32 cellular contexts compared by ENCODE assay signal in genomic region chr7:137964824-137965545, GRCh38. TPM values are rescaled to one million over a fixed set of nuclear protein-coding genes. Genes with fewer than 3 reads are reported as not detected.
A peak's percentile ranks its signal among the peaks of the same experiment; 100 is the strongest.
DNase-seq lines count a peak whose midpoint lies in the region; ATAC-seq, FAIRE-seq and TF ChIP-seq lines count a peak whose summit lies in the region.
"Had no signal": no experiment of that assay in that cellular context is flagged by ENCODE, and none has a peak within 500 bp of the region (broad histone marks: within the 10 kb centered on the region; RNA-seq: fewer than 3 reads in every experiment).

No MANE protein-coding gene starts in this region.

- peaks cover 3% of the 10 kb centered on the region for H3K9me3 Mint-ChIP-seq in stimulated activated memory B cell treated with anti-CD40 and anti-IgM and Interleukin-4, amounts not matched to agents 10 μg/mL and 1 μg/mL and 100 μg/mL, for 72 hours
- H3K9me3 Mint-ChIP-seq: CD8-positive, alpha-beta memory T cell had no signal

- H3K36me3 Mint-ChIP-seq in stimulated activated memory B cell treated with anti-CD40 and anti-IgM and Interleukin-4, amounts not matched to agents 10 μg/mL and 1 μg/mL and 100 μg/mL, for 72 hours, result peaks cover 28% of the 10 kb centered on the region

- DNase-seq in HepG2 (ENCODE audit: low spot score) (no peak), right lobe of liver (no peak), endothelial cell of umbilical vein (ENCODE audit: low read depth, low spot score) (no peak), smooth muscle cell (lab: John Stamatoyannopoulos, UW; ENCODE audit: unreplicated experiment) (no peak), hypothalamus (lab: John Stamatoyannopoulos, UW) (no peak)
- DNase-seq: ACHN; BE2C; Calu3; CD8-positive, alpha-beta memory T cell; DMS79 treated with DMSO at 0.1 percent for 48 hours; GF-D8; H9; IMR-90; MM.1S; NCI-H1048; NCI-H1417; NCI-H1694; NCI-H2029 treated with DMSO at 0.1 percent for 48 hours; NCI-H446 treated with DMSO at 0.1 percent for 48 hours; NCI-H526; NCI-H82; NK-92 treated with Interleukin-12 subunit alpha and Interleukin-12 subunit beta, amount 100 ng/mL, for 24 hours; Right ventricle myocardium superior; RPMI8226 had no signal

- H3K36me3 ChIP-seq in HepG2 (replicated peaks in 1 of 2; ENCODE audit: control insufficient read depth in 1 of 2, insufficient read depth in 2 of 2, low read length in 2 of 2) (peaks cover 11 to 21% of the 10 kb centered on the region in 2 experiments), right lobe of liver (no peaks in the 10 kb centered on the region), endothelial cell of umbilical vein (ENCODE audit: control insufficient read depth in 2 of 2, extremely low read depth in 1 of 2, insufficient read depth in 2 of 2, low read length in 2 of 2) (no peaks in the 10 kb centered on the region), smooth muscle cell (ENCODE audit: low read depth) (no peaks in the 10 kb centered on the region)
- H3K36me3 ChIP-seq: BE2C had no signal

- CTCF ChIA-PET in HepG2 (lab: Yijun Ruan, JAX; ENCODE audit: low intra/inter-chr PET ratio, low total read pairs), result no interaction called here
- CTCF ChIA-PET in endothelial cell of umbilical vein (lab: Charles Lee), result interaction anchor here (2.2 to 3.0 kb wide), 2 partner anchors 38 to 44 kb away, joined by 10 to 18 read pairs; partner anchors contain the start of gene CREB3L2

- ATAC-seq in HepG2 (no peak), right lobe of liver (no peak), HG02973 (IDR thresholded peaks at IDR 0.05; ENCODE audit: unreplicated experiment) (no peak), HG03469 (IDR thresholded peaks at IDR 0.05; ENCODE audit: unreplicated experiment) (no peak)
- ATAC-seq in stimulated activated memory B cell treated with anti-CD40 and anti-IgM and Interleukin-4, amounts not matched to agents 10 μg/mL and 1 μg/mL and 100 μg/mL, for 72 hours, result no peak

- H3K27ac ChIP-seq in HepG2 (ENCODE audit: extremely low read length, insufficient read depth, low read length) (peak overlapping the region; percentile 14), right lobe of liver (no peak overlapping the region), endothelial cell of umbilical vein (ENCODE audit: insufficient read depth, low read depth, low read length) (no peak overlapping the region), smooth muscle cell (ENCODE audit: low read depth) (peak overlapping the region; percentile 71)
- H3K27ac ChIP-seq: 22Rv1, KMS-11, SJSA1 had no signal

- no peak for FAIRE-seq in HepG2 (lab: Jason Lieb, UNC)
- FAIRE-seq in endothelial cell of umbilical vein (lab: Jason Lieb, UNC), result peak; percentile 59
- FAIRE-seq: GM12891 had no signal

- no peak for TF ChIP-seq RAD21 in HepG2 (CRISPR knock-in tag; IDR thresholded peaks at IDR 0.05)

- no peaks in the 10 kb centered on the region for H3K9me3 ChIP-seq in HepG2 (ENCODE audit: low read length)
- H3K9me3 ChIP-seq in right lobe of liver, result no peaks in the 10 kb centered on the region
- H3K9me3 ChIP-seq in endothelial cell of umbilical vein (replicated peaks; ENCODE audit: control insufficient read depth, insufficient read depth, low read length), result no peaks in the 10 kb centered on the region
- H3K9me3 ChIP-seq in smooth muscle cell (replicated peaks; ENCODE audit: low read depth), result no peaks in the 10 kb centered on the region
- H3K9me3 ChIP-seq: BE2C, SJSA1 had no signal

- H3F3A ChIP-seq in smooth muscle cell (ENCODE audit: low read depth), result peaks cover 11% of the 10 kb centered on the region

- H3K9me1 ChIP-seq in endothelial cell of umbilical vein (replicated peaks; ENCODE audit: control insufficient read depth, extremely low read depth, insufficient read depth, low read length), result no peaks in the 10 kb centered on the region

- in situ Hi-C loops in HepG2 (cut with HindIII; ENCODE audit: extremely low pct_ligation_motif_present, low pct_unique_long_range_greater_than_20kb), result no loop called here

- no peak for TF ChIP-seq EP300 in HepG2 (IDR thresholded peaks at IDR 0.05; ENCODE audit: low read depth in 2 of 2, low read length in 2 of 2)
- TF ChIP-seq EP300 in HepG2 (CRISPR knock-in tag; IDR thresholded peaks at IDR 0.05; ENCODE audit: borderline replicate concordance), result no peak

- peaks cover 91% of the 10 kb centered on the region for H3K4me1 ChIP-seq in HepG2 (ENCODE audit: insufficient read depth, low read length)
- peaks cover 0 to 11% (median 4%) of the 10 kb centered on the region in 4 donors for H3K4me1 ChIP-seq in right lobe of liver
- peaks cover 43% of the 10 kb centered on the region for H3K4me1 ChIP-seq in endothelial cell of umbilical vein (ENCODE audit: control insufficient read depth, extremely low read depth, insufficient read depth, low read length)
- peaks cover 23% of the 10 kb centered on the region for H3K4me1 ChIP-seq in smooth muscle cell (ENCODE audit: low read depth)
- H3K4me1 ChIP-seq: BE2C had no signal

- H2AFZ ChIP-seq in HepG2 (ENCODE audit: low read length) (no peak overlapping the region), endothelial cell of umbilical vein (ENCODE audit: low read depth, low read length) (no peak overlapping the region), smooth muscle cell (ENCODE audit: low read depth) (no peak overlapping the region)

- TF ChIP-seq POLR2A in HepG2 (IDR thresholded peaks at IDR 0.05; ENCODE audit: insufficient read depth in 1 of 2, low read depth in 2 of 2, low read length in 2 of 2) (no peak), right lobe of liver (IDR thresholded peaks at IDR 0.05) (no peak), endothelial cell of umbilical vein (IDR thresholded peaks at IDR 0.05; ENCODE audit: low read depth, low read length) (no peak)

- dilution Hi-C loops in endothelial cell of umbilical vein (cut with MboI; ENCODE audit: extremely low pct_ligation_motif_present, low sequenced_read_pairs), result no loop called here

- H3K27me3 Mint-ChIP-seq in stimulated activated memory B cell treated with anti-CD40 and anti-IgM and Interleukin-4, amounts not matched to agents 10 μg/mL and 1 μg/mL and 100 μg/mL, for 72 hours, result no peaks in the 10 kb centered on the region
- H3K27me3 Mint-ChIP-seq: CD8-positive, alpha-beta memory T cell had no signal

- 97% methylated on average over 14 of the region's 14 CpGs for WGBS in HepG2 (ENCODE audit: low lambda C conversion rate)
- 77% methylated on average over 11 of the region's 14 CpGs for WGBS in right lobe of liver (ENCODE audit: insufficient coverage, low coverage, low lambda C conversion rate, missing lambda C conversion rate)
- WGBS in smooth muscle cell (ENCODE audit: low lambda C conversion rate), result 91% methylated on average over 14 of the region's 14 CpGs

- no peaks in the 10 kb centered on the region for H3K27me3 ChIP-seq in HepG2 (ENCODE audit: control insufficient read depth in 1 of 2, insufficient read depth in 2 of 2, low read length in 2 of 2)
- H3K27me3 ChIP-seq in right lobe of liver, result no peaks in the 10 kb centered on the region
- no peaks in the 10 kb centered on the region for H3K27me3 ChIP-seq in endothelial cell of umbilical vein (ENCODE audit: control insufficient read depth in 2 of 2, insufficient read depth in 2 of 2, low read length in 2 of 2)
- no peaks in the 10 kb centered on the region for H3K27me3 ChIP-seq in smooth muscle cell (ENCODE audit: low read depth)
- H3K27me3 ChIP-seq: BE2C, SJSA1 had no signal

- intact Hi-C loops in HepG2 (cut with micrococcal nuclease; ENCODE audit: unreplicated experiment) (loop anchor here (2.0 kb wide), 1 partner anchor 62 kb away; no protein-coding TSS in a partner anchor), right lobe of liver (cut with DNase I) (no loop called here), endothelial cell of umbilical vein (cut with micrococcal nuclease) (no loop called here)

- TF ChIP-seq CTCF in HepG2 (CRISPR knock-in tag; IDR thresholded peaks at IDR 0.05) (no peak), right lobe of liver (IDR thresholded peaks at IDR 0.05) (no peak), endothelial cell of umbilical vein (IDR thresholded peaks at IDR 0.05; ENCODE audit: extremely low read depth in 1 of 2, insufficient read depth in 1 of 2, low read depth in 1 of 2, low read length in 2 of 2) (no peak), smooth muscle cell (IDR thresholded peaks at IDR 0.05; ENCODE audit: borderline replicate concordance, insufficient read depth, poor library complexity, severe bottlenecking) (no peak)

- H3K4me3 Mint-ChIP-seq in stimulated activated memory B cell treated with anti-CD40 and anti-IgM and Interleukin-4, amounts not matched to agents 10 μg/mL and 1 μg/mL and 100 μg/mL, for 72 hours, result no peak overlapping the region
- H3K4me3 Mint-ChIP-seq: CD14-positive monocyte; CD8-positive, alpha-beta memory T cell; H9 had no signal

- BruUV-seq in HepG2 (replicated peaks; lab: Mats Ljungman, UMichigan), result no TSS peak
- BruUV-seq in endothelial cell of umbilical vein (replicated peaks; lab: Mats Ljungman, UMichigan), result no TSS peak

- peaks cover 96% of the 10 kb centered on the region for H3K79me2 ChIP-seq in HepG2 (ENCODE audit: insufficient read depth, low read length)
- H3K79me2 ChIP-seq in endothelial cell of umbilical vein (ENCODE audit: control insufficient read depth, insufficient read depth, low read length), result peaks cover 61% of the 10 kb centered on the region
- peaks cover 99% of the 10 kb centered on the region for H3K79me2 ChIP-seq in smooth muscle cell (ENCODE audit: low read depth)

- POLR2A ChIA-PET in HepG2 (lab: Yijun Ruan, JAX), result no interaction called here
- POLR2A ChIA-PET in endothelial cell of umbilical vein (lab: Charles Lee), result no interaction called here

- H3K4me1 Mint-ChIP-seq in stimulated activated memory B cell treated with anti-CD40 and anti-IgM and Interleukin-4, amounts not matched to agents 10 μg/mL and 1 μg/mL and 100 μg/mL, for 72 hours, result peaks cover 33% of the 10 kb centered on the region

- H3K27ac Mint-ChIP-seq in stimulated activated memory B cell treated with anti-CD40 and anti-IgM and Interleukin-4, amounts not matched to agents 10 μg/mL and 1 μg/mL and 100 μg/mL, for 72 hours, result no peak overlapping the region
- H3K27ac Mint-ChIP-seq: CD14-positive monocyte had no signal

- H4K20me1 ChIP-seq in HepG2 (ENCODE audit: insufficient read depth, low read length) (peaks cover 8% of the 10 kb centered on the region), endothelial cell of umbilical vein (replicated peaks; ENCODE audit: control insufficient read depth, extremely low read depth, insufficient read depth, low read length) (no peaks in the 10 kb centered on the region), smooth muscle cell (ENCODE audit: low read depth) (peaks cover 76% of the 10 kb centered on the region)

- H3K4me3 ChIP-seq in HepG2 (replicated peaks in 1 of 3; ENCODE audit: insufficient read depth in 1 of 3, low read depth in 2 of 3, low read length in 3 of 3), result no peak overlapping the region
- H3K4me3 ChIP-seq in right lobe of liver, result no peak overlapping the region
- no peak overlapping the region for H3K4me3 ChIP-seq in endothelial cell of umbilical vein (replicated peaks in 1 of 3; ENCODE audit: insufficient read depth in 1 of 3, low read depth in 1 of 3, low read length in 3 of 3)
- H3K4me3 ChIP-seq in smooth muscle cell, result no peak overlapping the region
- H3K4me3 ChIP-seq: SJSA1 had no signal

- no peak overlapping the region for H3K9ac ChIP-seq in HepG2 (ENCODE audit: insufficient read depth, low read depth, low read length)
- H3K9ac ChIP-seq in endothelial cell of umbilical vein (replicated peaks; ENCODE audit: extremely low read depth, insufficient read depth, low read length), result no peak overlapping the region
- no peak overlapping the region for H3K9ac ChIP-seq in smooth muscle cell (ENCODE audit: low read depth)
- H3K9ac ChIP-seq: KMS-11 had no signal

- H3K4me2 ChIP-seq in HepG2 (ENCODE audit: low read depth, low read length) (no peak overlapping the region), endothelial cell of umbilical vein (ENCODE audit: insufficient read depth, low read length) (no peak overlapping the region), smooth muscle cell (no peak overlapping the region)
- H3K4me2 ChIP-seq: KMS-11 had no signal

RNA-seq across cellular contexts. Expression of gene CREB3L2, which starts 36.9 kb away (rescaled TPM):
- total RNA-seq in HepG2 (2016; rRNA removed; fragmentation: Illumina TruSeq; extraction: Trizol) (22.1 and 26.6 TPM in 2 replicates), right lobe of liver (10 to 100 TPM; 11.5 to 29.9 (median 18.2) TPM), endothelial cell of umbilical vein (89.5 and 93.4 TPM in 2 replicates), smooth muscle cell (46.4 and 69.1 TPM in 2 replicates)
- total RNA-seq in HepG2 (2016; cell fraction: cytosol; rRNA removed; fragmentation: Illumina TruSeq; extraction: Trizol; ENCODE audit: low read depth), result 6.5 and 8.8 TPM in 2 replicates
- total RNA-seq in HepG2 (2016; cell fraction: insoluble cytoplasmic fraction; rRNA removed; fragmentation: Illumina TruSeq; extraction: Trizol), result 21.4 and 26.4 TPM in 2 replicates
- 14.1 and 14.5 TPM in 2 replicates for total RNA-seq in HepG2 (2016; cell fraction: membrane; rRNA removed; fragmentation: Illumina TruSeq; extraction: Trizol)
- total RNA-seq in HepG2 (2016; cell fraction: nucleus; rRNA removed; fragmentation: Illumina TruSeq; extraction: Trizol), result 53.5 and 54.7 TPM in 2 replicates
- polyA plus RNA-seq in HepG2 (2011; rRNA removed) (39.0 and 41.1 TPM in 2 replicates), endothelial cell of umbilical vein (29.6 and 32.1 TPM in 2 replicates), smooth muscle cell (27.4 and 37.6 TPM in 2 replicates)
- polyA plus RNA-seq in HepG2 (2011; cell fraction: cytosol; rRNA removed), result 26.0 and 30.9 TPM in 2 replicates
- polyA plus RNA-seq in HepG2 (2011; cell fraction: nucleus; rRNA removed), result 36.5 and 47.2 TPM in 2 replicates
- 22.8 and 35.4 TPM in 2 replicates for polyA plus RNA-seq in HepG2 (2012)
- polyA plus RNA-seq in HepG2 (2016; cell fraction: cytosol; fragmentation: Illumina TruSeq; extraction: Trizol; ENCODE audit: low read depth), result 2.4 and 2.7 TPM in 2 replicates
- 31.2 and 35.1 TPM in 2 replicates for polyA plus RNA-seq in HepG2 (2016; cell fraction: insoluble cytoplasmic fraction; fragmentation: Illumina TruSeq; extraction: Trizol; ENCODE audit: low read depth)
- polyA plus RNA-seq in HepG2 (2016; cell fraction: membrane; fragmentation: Illumina TruSeq; extraction: Trizol; ENCODE audit: low read depth), result 5.9 and 6.4 TPM in 2 replicates
- polyA plus RNA-seq in HepG2 (2016; cell fraction: nucleus; fragmentation: Illumina TruSeq; extraction: Trizol; ENCODE audit: insufficient read depth, low read depth), result 43.3 and 43.6 TPM in 2 replicates
- 32.8 and 173 TPM in 2 replicates for polyA minus RNA-seq in HepG2 (2011; rRNA and poly(A)+ RNA removed; ENCODE audit: low replicate concordance)
- polyA minus RNA-seq in HepG2 (2011; cell fraction: cytosol; rRNA and poly(A)+ RNA removed), result 58.1 and 61.3 TPM in 2 replicates
- polyA minus RNA-seq in HepG2 (2011; cell fraction: nucleus; rRNA and poly(A)+ RNA removed), result 95.2 and 100 TPM in 2 replicates
- polyA plus RNA-seq in endothelial cell of umbilical vein (2011; cell fraction: cytosol; rRNA removed), result 33.1 and 33.4 TPM in 2 replicates
- 36.1 and 37.2 TPM in 2 replicates for polyA plus RNA-seq in endothelial cell of umbilical vein (2011; cell fraction: nucleus; rRNA removed)
- polyA plus RNA-seq in endothelial cell of umbilical vein (2012), result 26.6 and 30.7 TPM in 2 replicates
- 79.8 and 96.8 TPM in 2 replicates for polyA minus RNA-seq in endothelial cell of umbilical vein
- polyA minus RNA-seq in endothelial cell of umbilical vein (2011; cell fraction: cytosol; rRNA and poly(A)+ RNA removed), result 14.5 TPM
- 110 and 141 TPM in 2 replicates for polyA minus RNA-seq in endothelial cell of umbilical vein (2011; cell fraction: nucleus; rRNA and poly(A)+ RNA removed)

Comparison
In these comparisons a context has a peak if more than half of its experiments do, and no peak if none do; other contexts are left out.
1. H3K27ac ChIP-seq: peak in HepG2 (single experiment) and smooth muscle cell (single experiment); none in right lobe of liver (0 of 3) and endothelial cell of umbilical vein (single experiment).